18 cellular contexts compared by ENCODE assay signal in genomic region chr13:80040977-80041310, GRCh38.
DNase-seq lines count a peak whose midpoint lies in the region; ATAC-seq, FAIRE-seq and TF ChIP-seq lines count a peak whose summit lies in the region.
"Had no signal": no experiment of that assay in that cellular context is flagged by ENCODE, and none has a peak within 500 bp of the region (broad histone marks: within the 10 kb centered on the region; RNA-seq: fewer than 3 reads in every experiment).

No MANE protein-coding gene starts in this region.

- H3K36me3 Mint-ChIP-seq in CD14-positive monocyte = peaks cover 0 to under 1% of the 10 kb centered on the region in 2 donors
- no peaks in the 10 kb centered on the region for H3K36me3 Mint-ChIP-seq in nephron progenitor cell (ENCODE audit: low read depth)
- H3K36me3 Mint-ChIP-seq: activated naive CD8-positive, alpha-beta T cell treated with anti-CD3 and anti-CD28 coated beads for 36 hours had no signal

- no peak overlapping the region for H3K9ac ChIP-seq in endothelial cell of umbilical vein (replicated peaks; ENCODE audit: extremely low read depth, insufficient read depth, low read length)

- no peak for TF ChIP-seq CTCF in CD14-positive monocyte (IDR thresholded peaks at IDR 0.05)
- TF ChIP-seq CTCF in endothelial cell of umbilical vein (IDR thresholded peaks at IDR 0.05; ENCODE audit: extremely low read depth in 1 of 2, insufficient read depth in 1 of 2, low read depth in 1 of 2, low read length in 2 of 2) = no peak
- no peak for TF ChIP-seq CTCF in nephron progenitor cell (IDR thresholded peaks at IDR 0.05)
- TF ChIP-seq CTCF in WERI-Rb-1 (IDR thresholded peaks at IDR 0.05; ENCODE audit: low read depth, low read length) = no peak

- H3K27ac ChIP-seq in endothelial cell of umbilical vein (ENCODE audit: insufficient read depth, low read depth, low read length) = peak overlapping the region; percentile 37
- no peak overlapping the region for H3K27ac ChIP-seq in WERI-Rb-1
- H3K27ac ChIP-seq: thoracic aorta had no signal

- no peak for TF ChIP-seq POLR2A in endothelial cell of umbilical vein (IDR thresholded peaks at IDR 0.05; ENCODE audit: low read depth, low read length)

- no peaks in the 10 kb centered on the region for H3K9me3 ChIP-seq in endothelial cell of umbilical vein (replicated peaks; ENCODE audit: control insufficient read depth, insufficient read depth, low read length)
- no peaks in the 10 kb centered on the region for H3K9me3 ChIP-seq in WERI-Rb-1 (ENCODE audit: severe bottlenecking)
- H3K9me3 ChIP-seq: mucosa of descending colon, thoracic aorta had no signal

- peak overlapping the region in 1 of 2 donors; percentile 22 for H3K4me3 Mint-ChIP-seq in CD14-positive monocyte
- H3K4me3 Mint-ChIP-seq in nephron progenitor cell = no peak overlapping the region
- H3K4me3 Mint-ChIP-seq: activated naive CD8-positive, alpha-beta T cell treated with anti-CD3 and anti-CD28 coated beads for 36 hours; stimulated activated naive B cell treated with anti-CD40 and anti-IgM and Interleukin-4, amounts not matched to agents 10 μg/mL and 1 μg/mL and 100 μg/mL, for 72 hours had no signal

- POLR2A ChIA-PET in endothelial cell of umbilical vein (lab: Charles Lee) = no interaction called here

- no peaks in the 10 kb centered on the region for H3K9me1 ChIP-seq in endothelial cell of umbilical vein (replicated peaks; ENCODE audit: control insufficient read depth, extremely low read depth, insufficient read depth, low read length)

- H3K27me3 Mint-ChIP-seq in CD14-positive monocyte (ENCODE audit: low read depth in 3 of 3) (peaks cover 0 to 2% (median 0%) of the 10 kb centered on the region in 3 donors), nephron progenitor cell (ENCODE audit: low read depth, poor library complexity) (peaks cover 3% of the 10 kb centered on the region)
- H3K27me3 Mint-ChIP-seq: activated naive CD8-positive, alpha-beta T cell treated with anti-CD3 and anti-CD28 coated beads for 36 hours; stimulated activated naive B cell treated with anti-CD40 and anti-IgM and Interleukin-4, amounts not matched to agents 10 μg/mL and 1 μg/mL and 100 μg/mL, for 72 hours had no signal

- no peak for ATAC-seq in GM18868 (IDR thresholded peaks at IDR 0.05; ENCODE audit: unreplicated experiment)
- no peak for ATAC-seq in GM19324 (IDR thresholded peaks at IDR 0.05; ENCODE audit: low FRiP score, unreplicated experiment)
- ATAC-seq: stimulated activated naive B cell treated with anti-CD40 and anti-IgM and Interleukin-4, amounts not matched to agents 10 μg/mL and 1 μg/mL and 100 μg/mL, for 72 hours had no signal

- no peaks in the 10 kb centered on the region for H4K20me1 ChIP-seq in endothelial cell of umbilical vein (replicated peaks; ENCODE audit: control insufficient read depth, extremely low read depth, insufficient read depth, low read length)

- dilution Hi-C loops in endothelial cell of umbilical vein (cut with MboI; ENCODE audit: extremely low pct_ligation_motif_present, low sequenced_read_pairs) = loop anchor here (25.0 kb wide), 1 partner anchor 296 kb away; the partner anchor contains the start of gene SPRY2

- H3K36me3 ChIP-seq in endothelial cell of umbilical vein (ENCODE audit: control insufficient read depth in 2 of 2, extremely low read depth in 1 of 2, insufficient read depth in 2 of 2, low read length in 2 of 2) = no peaks in the 10 kb centered on the region
- H3K36me3 ChIP-seq in WERI-Rb-1 = no peaks in the 10 kb centered on the region
- H3K36me3 ChIP-seq: thoracic aorta had no signal

- H3K4me2 ChIP-seq in endothelial cell of umbilical vein (ENCODE audit: insufficient read depth, low read length) = peak overlapping the region; percentile 29

- no peak overlapping the region for H3K4me3 ChIP-seq in endothelial cell of umbilical vein (replicated peaks in 1 of 3; ENCODE audit: insufficient read depth in 1 of 3, low read depth in 1 of 3, low read length in 3 of 3)
- no peak overlapping the region for H3K4me3 ChIP-seq in WERI-Rb-1 (ENCODE audit: low read depth, low read length)
- H3K4me3 ChIP-seq: mucosa of descending colon, thoracic aorta had no signal

- FAIRE-seq in endothelial cell of umbilical vein (lab: Jason Lieb, UNC) = no peak

- no peaks in the 10 kb centered on the region for H3K27me3 ChIP-seq in endothelial cell of umbilical vein (ENCODE audit: control insufficient read depth in 2 of 2, insufficient read depth in 2 of 2, low read length in 2 of 2)
- no peaks in the 10 kb centered on the region for H3K27me3 ChIP-seq in WERI-Rb-1 (ENCODE audit: insufficient read depth, low read depth, severe bottlenecking)

- H3K27ac Mint-ChIP-seq in CD14-positive monocyte (peak overlapping the region in 6 of 7 donors; percentile 68 to 92 (median 86)), nephron progenitor cell (peak overlapping the region; percentile 62)
- H3K27ac Mint-ChIP-seq: activated naive CD8-positive, alpha-beta T cell treated with anti-CD3 and anti-CD28 coated beads for 36 hours; stimulated activated naive B cell treated with anti-CD40 and anti-IgM and Interleukin-4, amounts not matched to agents 10 μg/mL and 1 μg/mL and 100 μg/mL, for 72 hours had no signal

- H3K9me3 Mint-ChIP-seq in CD14-positive monocyte (peaks cover 0 to 5% (median 3%) of the 10 kb centered on the region in 7 donors), nephron progenitor cell (no peaks in the 10 kb centered on the region)
- H3K9me3 Mint-ChIP-seq: activated naive CD8-positive, alpha-beta T cell treated with anti-CD3 and anti-CD28 coated beads for 36 hours had no signal

- intact Hi-C loops in CD14-positive monocyte (cut with micrococcal nuclease) (loop anchor here (5.0 to 10.0 kb wide), 2 partner anchors 126 to 404 kb away; no protein-coding TSS in a partner anchor), endothelial cell of umbilical vein (cut with micrococcal nuclease) (loop anchor here (1.0 to 10.0 kb wide), 5 partner anchors 7 to 914 kb away; no protein-coding TSS in a partner anchor)

- H2AFZ ChIP-seq in endothelial cell of umbilical vein (ENCODE audit: low read depth, low read length) = no peak overlapping the region

- H3K79me2 ChIP-seq in endothelial cell of umbilical vein (ENCODE audit: control insufficient read depth, insufficient read depth, low read length) = no peaks in the 10 kb centered on the region

- H3K4me1 ChIP-seq in endothelial cell of umbilical vein (ENCODE audit: control insufficient read depth, extremely low read depth, insufficient read depth, low read length) = peaks cover 36% of the 10 kb centered on the region

- peaks cover 66% of the 10 kb centered on the region for H3K4me1 Mint-ChIP-seq in CD14-positive monocyte
- H3K4me1 Mint-ChIP-seq in nephron progenitor cell = peaks cover 22% of the 10 kb centered on the region

- TSS peak; percentile 81 for BruUV-seq in endothelial cell of umbilical vein (replicated peaks; lab: Mats Ljungman, UMichigan)

- DNase-seq in CD14-positive monocyte (ENCODE audit: low spot score) (peak; percentile 58), NOMO-1 treated with DMSO at 0.1 percent for 48 hours (lab: John Stamatoyannopoulos, UW; ENCODE audit: unreplicated experiment) (peak; percentile 42), endothelial cell of umbilical vein (ENCODE audit: low read depth, low spot score) (no peak), nephron progenitor cell (no peak), HCEC 1CT (no peak), WERI-Rb-1 (no peak)
- DNase-seq: activated naive CD8-positive, alpha-beta T cell treated with anti-CD3 and anti-CD28 coated beads for 36 hours; Calu3; Kasumi-1; NCI-H1436; NCI-H2171 treated with DMSO at 0.1 percent for 48 hours; NCI-H748 treated with DMSO at 0.1 percent for 48 hours; occipital lobe; stimulated activated naive B cell treated with anti-CD40 and anti-IgM and Interleukin-4, amounts not matched to agents 10 μg/mL and 1 μg/mL and 100 μg/mL, for 72 hours had no signal

- CTCF ChIA-PET in endothelial cell of umbilical vein (lab: Charles Lee) = interaction anchor here (0.5 to 1.0 kb wide), 2 partner anchors 71 to 79 kb away, joined by 3 read pairs; no protein-coding TSS in a partner anchor

TF ChIP-seq in endothelial cell of umbilical vein, 7 proteins besides CTCF, POLR2A, EP300 and RAD21:
- no peak for TF ChIP-seq GATA2 (IDR thresholded peaks at IDR 0.05; ENCODE audit: insufficient read depth, insufficient read length, low read depth, low read length)
- TF ChIP-seq MAX (IDR thresholded peaks at IDR 0.05; ENCODE audit: insufficient read depth, insufficient read length) = no peak
- no peak for TF ChIP-seq MYC (IDR thresholded peaks at IDR 0.05; ENCODE audit: low read depth, low read length)
- no peak for TF ChIP-seq JUN (IDR thresholded peaks at IDR 0.05; ENCODE audit: borderline replicate concordance, insufficient read depth, insufficient read length, low read depth)
- TF ChIP-seq EZH2 (IDR thresholded peaks at IDR 0.05; ENCODE audit: borderline replicate concordance, low read depth, low read length, severe bottlenecking) = no peak
TF ChIP-seq in endothelial cell of umbilical vein: peak in this region for 0.

Comparison
In these comparisons a context has a peak if more than half of its experiments do, and no peak if none do; other contexts are left out.
1. DNase-seq: peak in CD14-positive monocyte (single experiment) and NOMO-1 treated with DMSO at 0.1 percent for 48 hours (single experiment); none in endothelial cell of umbilical vein (single experiment), nephron progenitor cell (single experiment), HCEC 1CT (single experiment) and WERI-Rb-1 (single experiment).